ENCODE assay signal across 1 cellular context in the genomic region with DNA sequence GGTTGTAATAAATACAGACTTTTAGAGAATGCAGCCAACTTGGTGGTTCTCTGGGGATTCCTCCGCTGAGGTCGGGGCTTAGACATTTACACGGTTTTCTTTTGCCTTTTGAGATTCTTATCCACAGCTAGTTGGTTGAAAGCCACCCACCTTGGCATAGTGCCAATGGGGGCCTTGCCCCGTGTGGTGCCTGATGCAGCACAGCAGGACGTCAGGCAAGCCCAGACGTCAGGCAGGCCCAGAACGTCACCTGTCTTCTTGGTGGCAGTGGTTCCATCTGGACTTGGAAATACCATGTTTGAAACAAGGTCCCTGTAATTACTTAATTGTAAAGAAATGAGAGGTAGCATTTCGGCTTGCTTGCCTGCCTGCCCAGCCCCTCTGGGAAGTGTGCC.
TF ChIP-seq lines count a peak whose summit lies in the region.

No MANE protein-coding gene starts in this region.

TF ChIP-seq in SK-N-SH treated with all-trans-retinoic acid at 6 μM for 48 hours, 23 proteins besides CTCF, POLR2A, EP300 and RAD21 (continued from another document):
- TF ChIP-seq, protein P1, sequence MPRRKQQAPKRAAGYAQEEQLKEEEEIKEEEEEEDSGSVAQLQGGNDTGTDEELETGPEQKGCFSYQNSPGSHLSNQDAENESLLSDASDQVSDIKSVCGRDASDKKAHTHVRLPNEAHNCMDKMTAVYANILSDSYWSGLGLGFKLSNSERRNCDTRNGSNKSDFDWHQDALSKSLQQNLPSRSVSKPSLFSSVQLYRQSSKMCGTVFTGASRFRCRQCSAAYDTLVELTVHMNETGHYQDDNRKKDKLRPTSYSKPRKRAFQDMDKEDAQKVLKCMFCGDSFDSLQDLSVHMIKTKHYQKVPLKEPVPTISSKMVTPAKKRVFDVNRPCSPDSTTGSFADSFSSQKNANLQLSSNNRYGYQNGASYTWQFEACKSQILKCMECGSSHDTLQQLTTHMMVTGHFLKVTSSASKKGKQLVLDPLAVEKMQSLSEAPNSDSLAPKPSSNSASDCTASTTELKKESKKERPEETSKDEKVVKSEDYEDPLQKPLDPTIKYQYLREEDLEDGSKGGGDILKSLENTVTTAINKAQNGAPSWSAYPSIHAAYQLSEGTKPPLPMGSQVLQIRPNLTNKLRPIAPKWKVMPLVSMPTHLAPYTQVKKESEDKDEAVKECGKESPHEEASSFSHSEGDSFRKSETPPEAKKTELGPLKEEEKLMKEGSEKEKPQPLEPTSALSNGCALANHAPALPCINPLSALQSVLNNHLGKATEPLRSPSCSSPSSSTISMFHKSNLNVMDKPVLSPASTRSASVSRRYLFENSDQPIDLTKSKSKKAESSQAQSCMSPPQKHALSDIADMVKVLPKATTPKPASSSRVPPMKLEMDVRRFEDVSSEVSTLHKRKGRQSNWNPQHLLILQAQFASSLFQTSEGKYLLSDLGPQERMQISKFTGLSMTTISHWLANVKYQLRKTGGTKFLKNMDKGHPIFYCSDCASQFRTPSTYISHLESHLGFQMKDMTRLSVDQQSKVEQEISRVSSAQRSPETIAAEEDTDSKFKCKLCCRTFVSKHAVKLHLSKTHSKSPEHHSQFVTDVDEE (CRISPR knock-in tag; IDR thresholded peaks at IDR 0.05) = no peak
- TF ChIP-seq ZFP3 (CRISPR knock-in tag; IDR thresholded peaks at IDR 0.05) (no peak), TCF4 (CRISPR knock-in tag; IDR thresholded peaks at IDR 0.05; ENCODE audit: borderline replicate concordance) (no peak)
